In the genomic region with DNA sequence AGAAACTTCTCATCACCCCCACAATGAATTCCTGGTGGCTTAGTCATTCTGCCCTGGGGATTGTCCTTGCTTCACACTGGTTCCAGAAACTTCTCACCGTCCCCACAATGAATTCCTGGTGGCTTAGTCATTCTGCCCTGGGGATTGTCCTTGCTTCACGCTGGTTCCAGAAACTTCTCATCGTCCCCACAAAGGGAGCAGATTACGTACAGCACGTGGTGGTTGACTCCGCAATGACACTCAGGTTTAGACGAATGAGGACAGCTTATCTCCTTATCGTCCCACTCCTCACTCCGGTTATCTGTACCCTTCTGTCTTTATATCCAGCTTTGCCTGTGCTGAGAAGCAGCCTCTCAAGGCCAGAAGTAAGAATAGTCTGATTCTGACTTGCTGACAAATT, we compare ENCODE assay signal across 8 cellular contexts.
A peak's percentile ranks its signal among the peaks of the same experiment; 100 is the strongest.
DNase-seq lines count a peak whose midpoint lies in the region; ATAC-seq, FAIRE-seq and TF ChIP-seq lines count a peak whose summit lies in the region.
"Not testable (repeated sequence)": the region's sequence is repeated elsewhere in the genome, so short reads cannot be mapped to it uniquely, and the experiment has no call there.

No MANE protein-coding gene starts in this region.

- not testable (repeated sequence) for H2BK20ac ChIP-seq in H1 (ENCODE audit: low read length)

- H3K27me3 ChIP-seq in HUES6 (ENCODE audit: control insufficient read depth, insufficient read depth, low read length); PC-3 (ENCODE audit: low read length); RWPE2 (ENCODE audit: insufficient read depth, poor library complexity, severe bottlenecking); H1 (replicated peaks in 1 of 4; ENCODE audit: control insufficient read depth in 3 of 4, extremely low read depth in 1 of 4, insufficient read depth in 3 of 4, low read length in 3 of 4); mesendoderm (ENCODE audit: insufficient read depth, low read length, poor library complexity); testis: not testable (repeated sequence)

- not testable (repeated sequence) for H3K4me2 ChIP-seq in PC-3 (ENCODE audit: low read length); H1 (ENCODE audit: insufficient read depth in 1 of 2, low read depth in 2 of 2, low read length in 2 of 2); mesendoderm (ENCODE audit: low read length)

- H3K4me1 ChIP-seq in HUES6 (ENCODE audit: control insufficient read depth, insufficient read depth, low read length); RWPE2 (ENCODE audit: insufficient read depth, poor library complexity, severe bottlenecking); H1 (replicated peaks in 1 of 4; ENCODE audit: control insufficient read depth in 3 of 4, insufficient read depth in 4 of 4, low read length in 3 of 4); mesendoderm (ENCODE audit: control insufficient read depth, low read depth, low read length); testis: not testable (repeated sequence)
- H3K4me1 ChIP-seq in PC-3 (ENCODE audit: insufficient read depth, low read length) = peaks cover 10% of the 10 kb centered on the region; the same call in 1 of the 2 replicates

- not testable (repeated sequence) for H4K8ac ChIP-seq in H1 (ENCODE audit: extremely low read depth, insufficient read depth, low read length); mesendoderm (ENCODE audit: low read depth, low read length)

- TF ChIP-seq EP300 in H1 (IDR thresholded peaks at IDR 0.05; ENCODE audit: borderline replicate concordance in 1 of 2, low read depth in 2 of 2, low read length in 2 of 2) = not testable (repeated sequence)

- H3K18ac ChIP-seq in H1 (ENCODE audit: extremely low read depth, low read length); mesendoderm (ENCODE audit: low read length): not testable (repeated sequence)

- intact Hi-C loops in PC-3 (cut with micrococcal nuclease); testis (cut with DNase I; ENCODE audit: low total_unique reads): not testable (repeated sequence)

- not testable (repeated sequence) for H3K36me3 ChIP-seq in HUES6 (ENCODE audit: control insufficient read depth, insufficient read depth, low read length); PC-3 (ENCODE audit: low read depth, low read length); RWPE2 (ENCODE audit: low read depth); H1 (ENCODE audit: control insufficient read depth in 2 of 4, insufficient read depth in 4 of 4, low read length in 3 of 4); mesendoderm (ENCODE audit: control insufficient read depth, insufficient read depth, low read length); testis (ENCODE audit: low read depth, missing control alignments)

- FAIRE-seq in H1 (lab: Jason Lieb, UNC) = not testable (repeated sequence)

- not testable (repeated sequence) for TF ChIP-seq CTCF in PC-3 (conservative IDR thresholded peaks at IDR 0.05; ENCODE audit: low read depth, low read length); RWPE2 (IDR thresholded peaks at IDR 0.05; ENCODE audit: poor library complexity, severe bottlenecking); H1 (IDR thresholded peaks at IDR 0.05; ENCODE audit: control extremely low read depth in 1 of 3, insufficient read depth in 1 of 3, low read depth in 1 of 3, low read length in 3 of 3); testis (IDR thresholded peaks at IDR 0.05)

- H3K4me3 ChIP-seq in HUES6 (ENCODE audit: low read depth, low read length) = 0 out of 2 replicates have a peak overlapping the region, but pooled peaks have one; percentile 6
- H3K4me3 ChIP-seq in PC-3 (ENCODE audit: low read length); RWPE2 (ENCODE audit: severe bottlenecking); H1 (ENCODE audit: extremely low read depth in 1 of 4, insufficient read depth in 2 of 4, low read depth in 3 of 4, low read length in 4 of 4); mesendoderm (ENCODE audit: low read length); testis: not testable (repeated sequence)

- not testable (repeated sequence) for H3K9ac ChIP-seq in HUES6 (ENCODE audit: low read length); PC-3 (ENCODE audit: low read length); H1 (replicated peaks in 1 of 4; ENCODE audit: extremely low read depth in 1 of 4, low read depth in 3 of 4, low read length in 3 of 4); mesendoderm (ENCODE audit: low read length)

- not testable (repeated sequence) for TF ChIP-seq RAD21 in H1 (IDR thresholded peaks at IDR 0.05 in 1 of 2, conservative IDR thresholded peaks at IDR 0.05 in 1 of 2; ENCODE audit: low read depth in 2 of 2, low read length in 2 of 2)

- CTCF ChIA-PET in PC-3 (lab: Charles Lee); H1 (lab: Charles Lee; ENCODE audit: partially characterized antibody): not testable (repeated sequence)

- not testable (repeated sequence) for H3K14ac ChIP-seq in H1 (ENCODE audit: insufficient read length)

- not testable (repeated sequence) for H3K79me1 ChIP-seq in H1 (ENCODE audit: low read depth, low read length); mesendoderm (ENCODE audit: low read length)

- not testable (repeated sequence) for BruUV-seq in PC-3 (replicated peaks; lab: Mats Ljungman, UMichigan)

- H2AK5ac ChIP-seq in H1 (ENCODE audit: low read depth, low read length); mesendoderm (ENCODE audit: low read length): not testable (repeated sequence)

- H2BK120ac ChIP-seq in H1 (replicated peaks; ENCODE audit: low read depth, low read length); mesendoderm (ENCODE audit: low read depth, low read length): not testable (repeated sequence)

- POLR2A ChIA-PET in PC-3 (lab: Charles Lee; ENCODE audit: unreplicated experiment); H1 (lab: Charles Lee; ENCODE audit: partially characterized antibody): not testable (repeated sequence)

- H3F3A ChIP-seq in PC-3 (ENCODE audit: low read length, unreplicated experiment) = not testable (repeated sequence)

- not testable (repeated sequence) for H4K91ac ChIP-seq in H1 (replicated peaks; ENCODE audit: insufficient read length, low read length)

- not testable (repeated sequence) for H3K27ac ChIP-seq in HUES6 (ENCODE audit: low read depth, low read length); H1 (ENCODE audit: low read depth, low read length); mesendoderm (ENCODE audit: low read depth, low read length); testis
- H3K27ac ChIP-seq in PC-3 (ENCODE audit: low read length) (peak overlapping the region; percentile 67), RWPE2 (ENCODE audit: poor library complexity, severe bottlenecking) (peak overlapping the region; percentile 62)

- H2AFZ ChIP-seq in PC-3 (ENCODE audit: low read length); H1 (ENCODE audit: low read length): not testable (repeated sequence)

- 94% methylated on average over 8 of the region's 9 CpGs; no CpG with 5 or more reads in 1 of the 2 experiments for WGBS in H1 (ENCODE audit: extremely low coverage in 1 of 2, insufficient coverage in 1 of 2, insufficient read length in 1 of 2, insufficient replicate concordance in 2 of 2, low coverage in 1 of 2, low lambda C conversion rate in 2 of 2, missing lambda C conversion rate in 1 of 2), 2 experiments
- no CpG with 5 or more reads among the region's 9 CpGs for WGBS in mesendoderm (ENCODE audit: extremely low coverage, insufficient coverage, low lambda C conversion rate)
- WGBS in testis, 2 donors = 53 to 63% methylated on average over 8 to 9 of the region's 9 CpGs

- H4K5ac ChIP-seq in H1 (ENCODE audit: insufficient read length, low read depth, low read length); mesendoderm (ENCODE audit: low read length): not testable (repeated sequence)

- not testable (repeated sequence) for H3K9me2 ChIP-seq in PC-3 (replicated peaks; ENCODE audit: low read length)

- H3K23ac ChIP-seq in H1 (ENCODE audit: insufficient read length); mesendoderm (ENCODE audit: low read length): not testable (repeated sequence)

- H3K79me2 ChIP-seq in PC-3 (ENCODE audit: low read length); H1 (ENCODE audit: control insufficient read depth in 1 of 2, insufficient read depth in 2 of 2, low read length in 2 of 2); mesendoderm (ENCODE audit: control insufficient read depth, insufficient read depth, low read length): not testable (repeated sequence)

- 0 out of 2 replicates have a peak overlapping the region, but pooled peaks have one; percentile 5 for H2BK12ac ChIP-seq in H1 (ENCODE audit: low read depth, low read length)

- H3K9me3 ChIP-seq in HUES6 (ENCODE audit: control insufficient read depth, insufficient read depth, low read depth, low read length) (peaks cover 33% of the 10 kb centered on the region), RWPE2 (ENCODE audit: severe bottlenecking) (peaks cover 39% of the 10 kb centered on the region)
- not testable (repeated sequence) for H3K9me3 ChIP-seq in PC-3 (ENCODE audit: low read length); H1 (ENCODE audit: insufficient read depth in 2 of 2, low read depth in 1 of 2, low read length in 1 of 2); testis

- H3K56ac ChIP-seq in H1 (replicated peaks; ENCODE audit: insufficient read length, low read depth, low read length); mesendoderm (ENCODE audit: low read length): not testable (repeated sequence)

- not testable (repeated sequence) for H3K4ac ChIP-seq in H1 (replicated peaks; ENCODE audit: insufficient read length, low read depth, low read length); mesendoderm (ENCODE audit: low read depth, low read length)

- not testable (repeated sequence) for H2BK15ac ChIP-seq in H1 (ENCODE audit: low read length); mesendoderm (replicated peaks; ENCODE audit: low read depth)

- not testable (repeated sequence) for H3K23me2 ChIP-seq in H1 (ENCODE audit: low read depth, low read length)

- H2BK5ac ChIP-seq in H1 (ENCODE audit: low read depth, low read length); mesendoderm (ENCODE audit: low read length): not testable (repeated sequence)

- DNase-seq in H4 (ENCODE audit: low spot score) = peak; percentile 28
- DNase-seq in PC-3; RWPE2 (ENCODE audit: low spot score); H1 (ENCODE audit: low read depth in 1 of 2, low spot score in 2 of 2): not testable (repeated sequence)
- peak; percentile 58 for DNase-seq in T1000 (lab: John Stamatoyannopoulos, UW)
- peak; percentile 55 for DNase-seq in mesendoderm
- peak; percentile 26 for DNase-seq in testis

- not testable (repeated sequence) for H4K20me1 ChIP-seq in PC-3 (ENCODE audit: low read length); H1 (replicated peaks in 1 of 2; ENCODE audit: control insufficient read depth in 1 of 2, insufficient read depth in 2 of 2, low read length in 2 of 2)

- not testable (repeated sequence) for TF ChIP-seq POLR2A in H1 (IDR thresholded peaks at IDR 0.05; ENCODE audit: control extremely low read depth in 1 of 2, low read depth in 2 of 2, low read length in 2 of 2); testis (IDR thresholded peaks at IDR 0.05)

- ATAC-seq in PC-3; RWPE2 (ENCODE audit: low read depth): not testable (repeated sequence)
